8 cellular contexts compared by ENCODE assay signal in the genomic region with DNA sequence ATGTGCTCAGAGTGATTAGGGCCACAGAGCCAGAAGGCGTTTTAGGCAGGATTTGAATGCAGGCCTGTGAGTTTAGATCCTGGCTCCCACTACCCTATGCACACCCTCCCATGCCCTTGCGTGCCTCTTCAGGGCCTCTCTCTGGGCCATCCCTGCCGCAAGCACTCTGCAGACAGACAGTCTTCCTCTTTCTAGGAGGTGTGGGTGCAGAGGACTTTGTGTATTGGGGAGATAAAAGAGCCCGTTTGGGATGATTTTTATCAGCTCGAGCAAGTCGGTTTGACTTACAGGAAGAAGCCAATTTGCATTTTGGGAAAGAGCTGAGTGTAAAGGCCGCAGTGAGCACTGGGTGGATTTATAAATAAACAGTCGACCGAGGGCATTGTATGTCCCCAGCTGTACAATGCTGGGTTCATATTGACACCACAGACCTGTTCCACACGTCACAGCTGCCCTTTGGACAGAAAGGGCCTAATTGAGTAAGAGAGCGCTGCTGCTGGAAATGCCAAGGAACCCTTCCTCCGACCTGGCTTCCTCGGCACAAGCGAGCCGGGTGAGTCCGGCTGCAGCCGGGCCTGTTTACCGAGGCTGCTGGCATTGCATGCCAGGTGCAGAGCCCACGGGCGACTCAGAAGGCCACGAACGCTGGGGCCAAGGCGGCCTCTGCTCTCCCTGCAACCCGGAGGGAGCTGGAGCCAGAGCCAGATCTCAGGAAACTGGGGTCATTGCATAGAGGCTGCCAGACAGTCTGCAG. TPM values are rescaled to one million over a fixed set of nuclear protein-coding genes. Genes with fewer than 3 reads are reported as not detected.
DNase-seq lines count a peak whose midpoint lies in the region; TF ChIP-seq lines count a peak whose summit lies in the region.

No MANE protein-coding gene starts in this region.

- POLR2A ChIA-PET in activated CD4-positive, alpha-beta T cell treated with anti-CD3 and anti-CD28 coated beads, Interleukin-2, amount 10 ng/mL, durations not matched to agents 7 days and 5 days (lab: Charles Lee), result no interaction called here

- DNase-seq in activated CD4-positive, alpha-beta T cell treated with anti-CD3 and anti-CD28 coated beads, Interleukin-2, amount 10 ng/mL, durations not matched to agents 7 days and 5 days, result no peak
- DNase-seq in activated CD4-positive, alpha-beta T cell treated with anti-CD3 and anti-CD28 coated beads, Interleukin-2, amount 50 U/mL, for 48 hours, result no peak
- DNase-seq in NCI-H774 (lab: John Stamatoyannopoulos, UW) (peak; percentile 33), esophagus squamous epithelium (lab: John Stamatoyannopoulos, UW) (no peak), progenitor cell of endocrine pancreas (ENCODE audit: low spot score, unreplicated experiment) (no peak), RPMI8226 (no peak), OCI-M2 (lab: John Stamatoyannopoulos, UW; ENCODE audit: unreplicated experiment) (no peak), iPS-NIHi11 (ENCODE audit: low spot score) (no peak)

- intact Hi-C loops in esophagus squamous epithelium (cut with DNase I), result no loop called here

- peak overlapping the region; percentile 63 to 98 (median 88) for H3K27ac ChIP-seq in esophagus squamous epithelium

- peaks cover 56 to 100% (median 69%) of the 10 kb centered on the region in 3 donors for H3K4me1 ChIP-seq in esophagus squamous epithelium

- H3K36me3 ChIP-seq in esophagus squamous epithelium, result peaks cover 0 to 12% (median 0%) of the 10 kb centered on the region in 3 donors

- no peaks in the 10 kb centered on the region for H3K27me3 ChIP-seq in esophagus squamous epithelium

- H3K4me3 Mint-ChIP-seq in activated CD4-positive, alpha-beta T cell treated with anti-CD3 and anti-CD28 coated beads, Interleukin-2, amount 10 ng/mL, durations not matched to agents 7 days and 5 days, result no peak overlapping the region
- H3K4me3 Mint-ChIP-seq in progenitor cell of endocrine pancreas (ENCODE audit: low read depth), result no peak overlapping the region

- peak overlapping the region in 1 of 4 donors; percentile 35 for H3K4me3 ChIP-seq in esophagus squamous epithelium

- CTCF ChIA-PET in activated CD4-positive, alpha-beta T cell treated with anti-CD3 and anti-CD28 coated beads, Interleukin-2, amount 10 ng/mL, durations not matched to agents 7 days and 5 days (lab: Charles Lee), result interaction anchor here (1.0 to 1.1 kb wide), 2 partner anchors 11 to 38 kb away, joined by 3 read pairs; no protein-coding TSS in a partner anchor

- H3K9me3 Mint-ChIP-seq in activated CD4-positive, alpha-beta T cell treated with anti-CD3 and anti-CD28 coated beads, Interleukin-2, amount 10 ng/mL, durations not matched to agents 7 days and 5 days, result no peaks in the 10 kb centered on the region
- no peaks in the 10 kb centered on the region for H3K9me3 Mint-ChIP-seq in progenitor cell of endocrine pancreas (ENCODE audit: low read depth)

- no peaks in the 10 kb centered on the region for H3K27me3 Mint-ChIP-seq in activated CD4-positive, alpha-beta T cell treated with anti-CD3 and anti-CD28 coated beads, Interleukin-2, amount 10 ng/mL, durations not matched to agents 7 days and 5 days
- no peaks in the 10 kb centered on the region for H3K27me3 Mint-ChIP-seq in progenitor cell of endocrine pancreas

- H3K4me1 Mint-ChIP-seq in activated CD4-positive, alpha-beta T cell treated with anti-CD3 and anti-CD28 coated beads, Interleukin-2, amount 10 ng/mL, durations not matched to agents 7 days and 5 days, result peaks cover 31% of the 10 kb centered on the region
- H3K4me1 Mint-ChIP-seq in progenitor cell of endocrine pancreas (ENCODE audit: low read depth), result peaks cover 67% of the 10 kb centered on the region

- no peak for TF ChIP-seq POLR2A in esophagus squamous epithelium (IDR thresholded peaks at IDR 0.05)

- no peaks in the 10 kb centered on the region for H3K9me3 ChIP-seq in esophagus squamous epithelium

- no peaks in the 10 kb centered on the region for H3K36me3 Mint-ChIP-seq in activated CD4-positive, alpha-beta T cell treated with anti-CD3 and anti-CD28 coated beads, Interleukin-2, amount 10 ng/mL, durations not matched to agents 7 days and 5 days (ENCODE audit: low read depth)
- peaks cover 1% of the 10 kb centered on the region for H3K36me3 Mint-ChIP-seq in progenitor cell of endocrine pancreas (ENCODE audit: insufficient read depth)

- TF ChIP-seq CTCF in esophagus squamous epithelium (IDR thresholded peaks at IDR 0.05), result no peak
- TF ChIP-seq CTCF in progenitor cell of endocrine pancreas (IDR thresholded peaks at IDR 0.05; ENCODE audit: unreplicated experiment), result no peak

- H3K27ac Mint-ChIP-seq in activated CD4-positive, alpha-beta T cell treated with anti-CD3 and anti-CD28 coated beads, Interleukin-2, amount 10 ng/mL, durations not matched to agents 7 days and 5 days, result peak overlapping the region; percentile 14
- peak overlapping the region; percentile 63 for H3K27ac Mint-ChIP-seq in progenitor cell of endocrine pancreas

- WGBS in esophagus squamous epithelium, 2 donors, result 33 to 43% methylated on average over 12 to 13 of the region's 24 CpGs

RNA-seq across cellular contexts. Expression of a gene that starts 25.1 kb away (rescaled TPM):
- total RNA-seq in activated CD4-positive, alpha-beta T cell treated with anti-CD3 and anti-CD28 coated beads, Interleukin-2, amount 10 ng/mL, durations not matched to agents 7 days and 5 days, result 10 to 100 TPM; 27.8 to 31.5 TPM
- total RNA-seq in esophagus squamous epithelium, result 10 to 100 TPM; 28.2 to 79.5 (median 40.4) TPM
- 81.6 and 85.2 TPM in 2 replicates for total RNA-seq in progenitor cell of endocrine pancreas
